ENCODE assay signal across 5 cellular contexts in the genomic region with DNA sequence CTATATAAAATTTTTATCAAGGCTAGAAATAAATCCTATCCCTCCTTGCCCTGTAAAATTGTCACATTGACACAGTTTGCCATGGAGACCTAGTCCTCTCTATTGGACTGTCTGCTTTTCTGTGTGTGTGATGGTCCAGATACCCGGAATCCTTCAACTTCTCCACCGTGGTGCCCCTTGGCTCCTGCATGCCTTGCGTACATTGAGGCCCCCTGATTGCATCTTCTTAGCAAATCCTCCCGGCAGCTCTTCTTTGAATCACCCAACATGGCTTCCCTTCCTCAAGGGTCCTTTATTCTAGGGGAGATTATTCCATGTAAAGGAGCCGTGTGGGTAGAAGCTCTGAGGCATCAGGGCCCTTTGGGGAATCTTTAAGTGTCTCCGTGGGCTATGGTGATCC.
"Had no signal": no experiment of that assay in that cellular context is flagged by ENCODE, and none has a peak within 500 bp of the region (broad histone marks: within the 10 kb centered on the region; RNA-seq: fewer than 3 reads in every experiment).

No MANE protein-coding gene starts in this region.

- ATAC-seq: GM23338, K562 had no signal

- H3K4me3 ChIP-seq: GM23338, K562 had no signal

- H3K27ac Mint-ChIP-seq: GM23338, H9 had no signal

- H3K4me3 Mint-ChIP-seq: GM23338, H9 had no signal

- DNase-seq: H9, HCEC 1CT, IMR-90 had no signal

- H3K9me3 Mint-ChIP-seq: GM23338, H9 had no signal

- H3K4me1 Mint-ChIP-seq: GM23338 had no signal
